In genomic region chr17:46921962-46922361, GRCh38 we compare ENCODE assay signal across 8 cellular contexts. TPM values are rescaled to one million over a fixed set of nuclear protein-coding genes. Genes with fewer than 3 reads are reported as not detected.
DNase-seq lines count a peak whose midpoint lies in the region; ATAC-seq and TF ChIP-seq lines count a peak whose summit lies in the region.
"Not testable (repeated sequence)": the region's sequence is repeated elsewhere in the genome, so short reads cannot be mapped to it uniquely, and the experiment has no call there.

No MANE protein-coding gene starts in this region.

- POLR2A ChIA-PET in CD4-positive, alpha-beta memory T cell (lab: Charles Lee; ENCODE audit: partially characterized antibody) = not testable (repeated sequence)

- H3K27me3 ChIP-seq in CD4-positive, alpha-beta memory T cell (ENCODE audit: insufficient read depth, low read length); HUES64 (ENCODE audit: insufficient read depth, low read length); heart right ventricle; stomach: not testable (repeated sequence)

- not testable (repeated sequence) for H3K4me3 ChIP-seq in CD4-positive, alpha-beta memory T cell (ENCODE audit: low read length in 2 of 2)
- H3K4me3 ChIP-seq in HUES64 (ENCODE audit: low read length) (peak overlapping the region; percentile 95), heart right ventricle (peak overlapping the region in 7 of 10 donors; percentile 75 to 90 (median 81)), stomach (peak overlapping the region; percentile 80 to 93 (median 88))

- CTCF ChIA-PET in CD4-positive, alpha-beta memory T cell (lab: Charles Lee; ENCODE audit: partially characterized antibody) = not testable (repeated sequence)

- peaks cover 34% of the 10 kb centered on the region for H3K4me1 ChIP-seq in CD4-positive, alpha-beta memory T cell (ENCODE audit: insufficient read depth, low read length)
- not testable (repeated sequence) for H3K4me1 ChIP-seq in HUES64 (ENCODE audit: insufficient read depth, low read length)
- peaks cover 6 to 42% (median 27%) of the 10 kb centered on the region in 9 donors for H3K4me1 ChIP-seq in heart right ventricle
- peaks cover 19 to 41% (median 36%) of the 10 kb centered on the region in 4 donors for H3K4me1 ChIP-seq in stomach

- not testable (repeated sequence) for H3K27me3 Mint-ChIP-seq in CD4-positive, alpha-beta memory T cell; T-helper 1 cell treated with Interleukin-12 subunit alpha and Interleukin-12 subunit beta and Interleukin-4 antibody, amounts not matched to agents 30 μg/mL and 1 μg/mL, for 36 hours (ENCODE audit: low read depth); activated T-helper 17 cell treated with anti-CD3 and anti-CD28 coated beads, Interleukin-2, amount 50 U/mL, for 72 hours; chondrocyte (ENCODE audit: low read depth); natural killer cell treated with Interleukin-12 subunit alpha and Interleukin-12 subunit beta and Interleukin-15 and Interleukin-18, amount 100 ng/mL, for 72 hours

- not testable (repeated sequence) for H3K27ac ChIP-seq in CD4-positive, alpha-beta memory T cell (ENCODE audit: low read depth, low read length); HUES64 (ENCODE audit: low read depth, low read length); stomach
- peak overlapping the region in 2 of 10 donors; percentile 97 to 98 for H3K27ac ChIP-seq in heart right ventricle

- peak overlapping the region; percentile 57 to 97 (median 75) for H3K4me3 Mint-ChIP-seq in CD4-positive, alpha-beta memory T cell
- peak overlapping the region; percentile 83 for H3K4me3 Mint-ChIP-seq in T-helper 1 cell treated with Interleukin-12 subunit alpha and Interleukin-12 subunit beta and Interleukin-4 antibody, amounts not matched to agents 30 μg/mL and 1 μg/mL, for 36 hours
- H3K4me3 Mint-ChIP-seq in activated T-helper 17 cell treated with anti-CD3 and anti-CD28 coated beads, Interleukin-2, amount 50 U/mL, for 72 hours = peak overlapping the region; percentile 96
- peak overlapping the region; percentile 56 for H3K4me3 Mint-ChIP-seq in chondrocyte (ENCODE audit: unreplicated experiment)
- peak overlapping the region; percentile 93 for H3K4me3 Mint-ChIP-seq in natural killer cell treated with Interleukin-12 subunit alpha and Interleukin-12 subunit beta and Interleukin-15 and Interleukin-18, amount 100 ng/mL, for 72 hours

- peaks cover 3 to 14% of the 10 kb centered on the region in 2 donors for H3K36me3 Mint-ChIP-seq in CD4-positive, alpha-beta memory T cell
- not testable (repeated sequence) for H3K36me3 Mint-ChIP-seq in T-helper 1 cell treated with Interleukin-12 subunit alpha and Interleukin-12 subunit beta and Interleukin-4 antibody, amounts not matched to agents 30 μg/mL and 1 μg/mL, for 36 hours (ENCODE audit: low read depth); chondrocyte (ENCODE audit: low read depth)
- H3K36me3 Mint-ChIP-seq in activated T-helper 17 cell treated with anti-CD3 and anti-CD28 coated beads, Interleukin-2, amount 50 U/mL, for 72 hours (ENCODE audit: low read depth) = peaks cover 18% of the 10 kb centered on the region
- peaks cover 12% of the 10 kb centered on the region for H3K36me3 Mint-ChIP-seq in natural killer cell treated with Interleukin-12 subunit alpha and Interleukin-12 subunit beta and Interleukin-15 and Interleukin-18, amount 100 ng/mL, for 72 hours

- not testable (repeated sequence) for TF ChIP-seq EP300 in stomach (IDR thresholded peaks at IDR 0.05)

- not testable (repeated sequence) for DNase-seq in CD4-positive, alpha-beta memory T cell; chondrocyte (ENCODE audit: low spot score); heart right ventricle; natural killer cell treated with Interleukin-12 subunit alpha and Interleukin-12 subunit beta and Interleukin-15 and Interleukin-18, amount 100 ng/mL, for 72 hours (ENCODE audit: low spot score); stomach

- H3K4me1 Mint-ChIP-seq in CD4-positive, alpha-beta memory T cell = peaks cover 33 to 51% (median 47%) of the 10 kb centered on the region in 4 donors
- peaks cover 38% of the 10 kb centered on the region for H3K4me1 Mint-ChIP-seq in T-helper 1 cell treated with Interleukin-12 subunit alpha and Interleukin-12 subunit beta and Interleukin-4 antibody, amounts not matched to agents 30 μg/mL and 1 μg/mL, for 36 hours (ENCODE audit: low read depth)
- H3K4me1 Mint-ChIP-seq in activated T-helper 17 cell treated with anti-CD3 and anti-CD28 coated beads, Interleukin-2, amount 50 U/mL, for 72 hours = peaks cover 28% of the 10 kb centered on the region
- H3K4me1 Mint-ChIP-seq in chondrocyte (ENCODE audit: low read depth) = peaks cover 40% of the 10 kb centered on the region
- H3K4me1 Mint-ChIP-seq in natural killer cell treated with Interleukin-12 subunit alpha and Interleukin-12 subunit beta and Interleukin-15 and Interleukin-18, amount 100 ng/mL, for 72 hours (ENCODE audit: low read depth in 2 of 2) = peaks cover 33 to 44% of the 10 kb centered on the region in 2 donors

- not testable (repeated sequence) for TF ChIP-seq CTCF in chondrocyte (IDR thresholded peaks at IDR 0.05); heart right ventricle (IDR thresholded peaks at IDR 0.05); stomach (IDR thresholded peaks at IDR 0.05)

- H3K9ac ChIP-seq in HUES64 (ENCODE audit: low read depth, low read length) = not testable (repeated sequence)

- TF ChIP-seq POLR2A in stomach (IDR thresholded peaks at IDR 0.05) = not testable (repeated sequence)

- 81% methylated on average over 4 of the region's 4 CpGs for WGBS in HUES64
- 71 to 76% methylated on average over 4 of the region's 4 CpGs for WGBS in heart right ventricle, 2 donors
- 73 to 88% (median 81%) methylated on average over 4 of the region's 4 CpGs for WGBS in stomach, 5 donors

- intact Hi-C loops in CD4-positive, alpha-beta memory T cell (cut with micrococcal nuclease); heart right ventricle (cut with DNase I); stomach (cut with DNase I; ENCODE audit: low total_unique reads): not testable (repeated sequence)

- H3K27ac Mint-ChIP-seq in CD4-positive, alpha-beta memory T cell = peak overlapping the region in 5 of 7 donors; percentile 46 to 96 (median 66)
- H3K27ac Mint-ChIP-seq in T-helper 1 cell treated with Interleukin-12 subunit alpha and Interleukin-12 subunit beta and Interleukin-4 antibody, amounts not matched to agents 30 μg/mL and 1 μg/mL, for 36 hours = peak overlapping the region; percentile 53
- H3K27ac Mint-ChIP-seq in activated T-helper 17 cell treated with anti-CD3 and anti-CD28 coated beads, Interleukin-2, amount 50 U/mL, for 72 hours = peak overlapping the region; percentile 100
- H3K27ac Mint-ChIP-seq in chondrocyte (ENCODE audit: unreplicated experiment) = not testable (repeated sequence)
- peak overlapping the region; percentile 100 for H3K27ac Mint-ChIP-seq in natural killer cell treated with Interleukin-12 subunit alpha and Interleukin-12 subunit beta and Interleukin-15 and Interleukin-18, amount 100 ng/mL, for 72 hours

- H3K36me3 ChIP-seq in CD4-positive, alpha-beta memory T cell (ENCODE audit: insufficient read depth, low read length); HUES64 (ENCODE audit: insufficient read depth, low read length); heart right ventricle; stomach: not testable (repeated sequence)

- not testable (repeated sequence) for H3K9me3 ChIP-seq in CD4-positive, alpha-beta memory T cell (ENCODE audit: control insufficient read depth in 1 of 2, low read length in 2 of 2); HUES64 (ENCODE audit: insufficient read depth, low read depth, low read length); heart right ventricle; stomach

- H3K9me3 Mint-ChIP-seq in CD4-positive, alpha-beta memory T cell; T-helper 1 cell treated with Interleukin-12 subunit alpha and Interleukin-12 subunit beta and Interleukin-4 antibody, amounts not matched to agents 30 μg/mL and 1 μg/mL, for 36 hours; activated T-helper 17 cell treated with anti-CD3 and anti-CD28 coated beads, Interleukin-2, amount 50 U/mL, for 72 hours; chondrocyte (ENCODE audit: low read depth); natural killer cell treated with Interleukin-12 subunit alpha and Interleukin-12 subunit beta and Interleukin-15 and Interleukin-18, amount 100 ng/mL, for 72 hours: not testable (repeated sequence)

- ATAC-seq in activated T-helper 17 cell treated with anti-CD3 and anti-CD28 coated beads, Interleukin-2, amount 50 U/mL, for 72 hours (replicated peaks); heart right ventricle; natural killer cell treated with Interleukin-12 subunit alpha and Interleukin-12 subunit beta and Interleukin-15 and Interleukin-18, amount 100 ng/mL, for 72 hours: not testable (repeated sequence)

RNA-seq across cellular contexts. Expression of gene GOSR2, which starts 1.0 kb away (rescaled TPM):
- 10 to 100 TPM; 89.9 to 96.9 TPM for total RNA-seq in CD4-positive, alpha-beta memory T cell
- 10 to 100 TPM; 51.7 to 54.4 TPM for polyA plus RNA-seq in CD4-positive, alpha-beta memory T cell
- 27.6 TPM for polyA plus RNA-seq in HUES64 (2013, experiment 1 of 2)
- 27.2 TPM for polyA plus RNA-seq in HUES64 (2013, experiment 2 of 2)
- 10 to 100 TPM; 45.8 to 53.7 TPM for total RNA-seq in activated T-helper 17 cell treated with anti-CD3 and anti-CD28 coated beads, Interleukin-2, amount 50 U/mL, for 72 hours
- total RNA-seq in chondrocyte (56.5 to 77.7 TPM (median 58.8 TPM) in 3 replicates), heart right ventricle (10 to 100 TPM; 33.3 to 47.3 (median 40.0) TPM), stomach (10 to 100 TPM; 25.0 to 84.0 (median 42.0) TPM)
- polyA plus RNA-seq in heart right ventricle (10 to 100 TPM; 20.3 to 44.4 TPM), stomach (10 to 100 TPM; 15.3 to 24.1 (median 23.0) TPM)
- 10 to 100 TPM; 76.9 to 79.8 TPM for total RNA-seq in natural killer cell treated with Interleukin-12 subunit alpha and Interleukin-12 subunit beta and Interleukin-15 and Interleukin-18, amount 100 ng/mL, for 72 hours

RNA-seq across cellular contexts. Expression of gene RPRML, which starts 57.1 kb away (rescaled TPM):
- not detected for total RNA-seq in CD4-positive, alpha-beta memory T cell
- not detected for polyA plus RNA-seq in CD4-positive, alpha-beta memory T cell
- polyA plus RNA-seq in HUES64 (2013, experiment 1 of 2) = 2.0 TPM
- polyA plus RNA-seq in HUES64 (2013, experiment 2 of 2) = 2.7 TPM
- total RNA-seq in activated T-helper 17 cell treated with anti-CD3 and anti-CD28 coated beads, Interleukin-2, amount 50 U/mL, for 72 hours = not detected
- total RNA-seq in chondrocyte (not detected in 3 replicates), heart right ventricle (under 1 TPM in 1 of 10 donors, not detected in 9; 0.37 TPM), stomach (not detected)
- polyA plus RNA-seq in heart right ventricle (under 1 TPM in 1 of 2 donors, not detected in 1; 0.38 TPM), stomach (1 to 10 TPM in 1 of 3 donors, under 1 TPM in 2; 0.37 to 2.4 (median 0.40) TPM)
- total RNA-seq in natural killer cell treated with Interleukin-12 subunit alpha and Interleukin-12 subunit beta and Interleukin-15 and Interleukin-18, amount 100 ng/mL, for 72 hours = not detected
